In genomic region chr10:124543146-124543545, GRCh38 we compare ENCODE assay signal across 13 cellular contexts.
DNase-seq lines count a peak whose midpoint lies in the region; ATAC-seq and TF ChIP-seq lines count a peak whose summit lies in the region.
"Had no signal": no experiment of that assay in that cellular context is flagged by ENCODE, and none has a peak within 500 bp of the region (broad histone marks: within the 10 kb centered on the region; RNA-seq: fewer than 3 reads in every experiment).

No MANE protein-coding gene starts in this region.

- H3K4me3 Mint-ChIP-seq in activated naive CD4-positive, alpha-beta T cell treated with anti-CD3 and anti-CD28 coated beads, Interleukin-2, amount 50 U/mL, for 24 hours, result no peak overlapping the region
- no peak overlapping the region for H3K4me3 Mint-ChIP-seq in activated naive CD4-positive, alpha-beta T cell treated with anti-CD3 and anti-CD28 coated beads for 36 hours
- no peak overlapping the region for H3K4me3 Mint-ChIP-seq in H9
- H3K4me3 Mint-ChIP-seq: CD4-positive, alpha-beta T cell had no signal

- H2BK5ac ChIP-seq in H9 (ENCODE audit: insufficient read length, low read length) (no peak overlapping the region), neuronal stem cell (ENCODE audit: low read length) (peak overlapping the region; percentile 82)

- no peaks in the 10 kb centered on the region for H3K36me3 Mint-ChIP-seq in activated naive CD4-positive, alpha-beta T cell treated with anti-CD3 and anti-CD28 coated beads, Interleukin-2, amount 50 U/mL, for 24 hours
- no peaks in the 10 kb centered on the region for H3K36me3 Mint-ChIP-seq in activated naive CD4-positive, alpha-beta T cell treated with anti-CD3 and anti-CD28 coated beads for 36 hours (ENCODE audit: low read depth)
- H3K36me3 Mint-ChIP-seq in H9 (ENCODE audit: insufficient read depth in 1 of 3, low read depth in 3 of 3), result no peaks in the 10 kb centered on the region; a peak in 1 of 7 replicates

- no peak overlapping the region for H2BK12ac ChIP-seq in H9 (ENCODE audit: insufficient read length, low read depth, low read length)
- peak overlapping the region; percentile 84 for H2BK12ac ChIP-seq in neuronal stem cell (ENCODE audit: low read length)

- H3K27me3 ChIP-seq in H9 (ENCODE audit: insufficient read depth, low read length), result no peaks in the 10 kb centered on the region
- no peaks in the 10 kb centered on the region for H3K27me3 ChIP-seq in SU-DHL-6 (ENCODE audit: low read length)
- peaks cover 0 to 7% (median 0%) of the 10 kb centered on the region in 3 experiments for H3K27me3 ChIP-seq in neuronal stem cell (ENCODE audit: control insufficient read depth in 3 of 3, insufficient read depth in 3 of 3, low read depth in 1 of 3, low read length in 3 of 3)
- H3K27me3 ChIP-seq in sigmoid colon, result no peaks in the 10 kb centered on the region
- no peaks in the 10 kb centered on the region for H3K27me3 ChIP-seq in upper lobe of right lung

- peak overlapping the region; percentile 30 for H3K27ac Mint-ChIP-seq in activated naive CD4-positive, alpha-beta T cell treated with anti-CD3 and anti-CD28 coated beads, Interleukin-2, amount 50 U/mL, for 24 hours
- H3K27ac Mint-ChIP-seq in activated naive CD4-positive, alpha-beta T cell treated with anti-CD3 and anti-CD28 coated beads for 36 hours, result no peak overlapping the region
- no peak overlapping the region for H3K27ac Mint-ChIP-seq in H9
- H3K27ac Mint-ChIP-seq: CD4-positive, alpha-beta T cell had no signal

- H3K9me3 Mint-ChIP-seq in activated naive CD4-positive, alpha-beta T cell treated with anti-CD3 and anti-CD28 coated beads, Interleukin-2, amount 50 U/mL, for 24 hours, result no peaks in the 10 kb centered on the region
- H3K9me3 Mint-ChIP-seq in activated naive CD4-positive, alpha-beta T cell treated with anti-CD3 and anti-CD28 coated beads for 36 hours, result no peaks in the 10 kb centered on the region
- no peaks in the 10 kb centered on the region for H3K9me3 Mint-ChIP-seq in H9
- H3K9me3 Mint-ChIP-seq: CD4-positive, alpha-beta T cell had no signal

- DNase-seq in activated naive CD4-positive, alpha-beta T cell treated with anti-CD3 and anti-CD28 coated beads for 36 hours, result no peak
- no peak for DNase-seq in H9
- no peak for DNase-seq in neuronal stem cell (ENCODE audit: low spot score)
- DNase-seq in sigmoid colon, result no peak
- DNase-seq in upper lobe of right lung, result no peak
- DNase-seq in kidney tubule cell (ENCODE audit: low spot score), result no peak
- DNase-seq: C1 segment of cervical spinal cord; CD4-positive, alpha-beta T cell; DMS79; EL had no signal

- H3K79me2 ChIP-seq in H9 (ENCODE audit: insufficient read depth, low read length) (no peaks in the 10 kb centered on the region), SU-DHL-6 (ENCODE audit: insufficient read depth, low read length) (no peaks in the 10 kb centered on the region)

- H4K20me1 ChIP-seq in H9 (ENCODE audit: control insufficient read depth, insufficient read depth, insufficient read length) (no peaks in the 10 kb centered on the region), SU-DHL-6 (ENCODE audit: low read depth, low read length) (no peaks in the 10 kb centered on the region)

- no peak overlapping the region for H3K18ac ChIP-seq in H9 (ENCODE audit: insufficient read length, low read depth, low read length)
- H3K18ac ChIP-seq in neuronal stem cell (ENCODE audit: low read length), result peak overlapping the region; percentile 91

- intact Hi-C loops in activated naive CD4-positive, alpha-beta T cell treated with anti-CD3 and anti-CD28 coated beads for 36 hours (cut with micrococcal nuclease), result loop anchor here (5.0 kb wide), 1 partner anchor 84 kb away; no protein-coding TSS in a partner anchor
- intact Hi-C loops in sigmoid colon (cut with DNase I) (no loop called here), upper lobe of right lung (cut with DNase I) (no loop called here)

- H3T11ph ChIP-seq in H9 (ENCODE audit: low read length), result no peak overlapping the region

- H3K9me3 ChIP-seq in H9 (ENCODE audit: control insufficient read depth, low read depth, low read length) (no peaks in the 10 kb centered on the region), SU-DHL-6 (ENCODE audit: insufficient read depth, low read length) (no peaks in the 10 kb centered on the region), neuronal stem cell (replicated peaks in 1 of 2; ENCODE audit: control insufficient read depth in 2 of 2, insufficient read depth in 1 of 2, low read depth in 1 of 2, low read length in 2 of 2) (no peaks in the 10 kb centered on the region), sigmoid colon (no peaks in the 10 kb centered on the region), upper lobe of right lung (no peaks in the 10 kb centered on the region)

- no peaks in the 10 kb centered on the region for H3K79me1 ChIP-seq in H9 (ENCODE audit: insufficient read depth, low read depth, low read length, poor library complexity, severe bottlenecking)
- H3K79me1 ChIP-seq in neuronal stem cell (ENCODE audit: low read depth, low read length), result no peaks in the 10 kb centered on the region

- no peak overlapping the region for H3K56ac ChIP-seq in H9 (ENCODE audit: insufficient read length, low read depth, low read length)

- H3K23me2 ChIP-seq in H9 (ENCODE audit: insufficient read length, low read depth, low read length, poor library complexity, severe bottlenecking), result no peaks in the 10 kb centered on the region

- H3K4me1 ChIP-seq in H9 (ENCODE audit: insufficient read depth, low read length) (no peaks in the 10 kb centered on the region), neuronal stem cell (ENCODE audit: control insufficient read depth in 2 of 2, insufficient read depth in 1 of 2, low read depth in 1 of 2, low read length in 2 of 2) (peaks cover 4 to 12% of the 10 kb centered on the region in 2 donors), sigmoid colon (peaks cover 0 to 8% (median 6%) of the 10 kb centered on the region in 4 donors), upper lobe of right lung (no peaks in the 10 kb centered on the region)

- no peak for TF ChIP-seq CTCF in H9 (conservative IDR thresholded peaks at IDR 0.05)
- TF ChIP-seq CTCF in SU-DHL-6 (IDR thresholded peaks at IDR 0.05; ENCODE audit: insufficient read depth, low read length, poor library complexity, severe bottlenecking), result no peak
- no peak for TF ChIP-seq CTCF in sigmoid colon (IDR thresholded peaks at IDR 0.05)
- TF ChIP-seq CTCF in upper lobe of right lung (IDR thresholded peaks at IDR 0.05), result no peak

- H3K14ac ChIP-seq in H9 (ENCODE audit: insufficient read depth, low read length), result 0 out of 2 replicates have a peak overlapping the region, but pooled peaks have one; percentile 10
- H3K14ac ChIP-seq in neuronal stem cell (ENCODE audit: low read length), result no peak overlapping the region

- no peak overlapping the region for H4K5ac ChIP-seq in H9 (ENCODE audit: insufficient read length, low read depth, low read length)

- H3K9ac ChIP-seq in H9 (ENCODE audit: extremely low read depth, insufficient read length, low read length) (no peak overlapping the region), SU-DHL-6 (ENCODE audit: low read length) (peak overlapping the region; percentile 77), neuronal stem cell (ENCODE audit: low read depth, low read length, poor library complexity) (no peak overlapping the region)

- no peak overlapping the region for H4K91ac ChIP-seq in H9 (ENCODE audit: insufficient read length, low read depth, low read length)
- no peak overlapping the region for H4K91ac ChIP-seq in neuronal stem cell (ENCODE audit: low read depth, low read length, poor library complexity)

- no peak for ATAC-seq in upper lobe of right lung

- no peaks in the 10 kb centered on the region for H3K27me3 Mint-ChIP-seq in activated naive CD4-positive, alpha-beta T cell treated with anti-CD3 and anti-CD28 coated beads, Interleukin-2, amount 50 U/mL, for 24 hours
- no peaks in the 10 kb centered on the region for H3K27me3 Mint-ChIP-seq in activated naive CD4-positive, alpha-beta T cell treated with anti-CD3 and anti-CD28 coated beads for 36 hours (ENCODE audit: low read depth)
- H3K27me3 Mint-ChIP-seq in H9 (ENCODE audit: low read depth), result no peaks in the 10 kb centered on the region
- H3K27me3 Mint-ChIP-seq: CD4-positive, alpha-beta T cell had no signal

- H3K27ac ChIP-seq in H9 (ENCODE audit: insufficient read length, low read depth, low read length), result no peak overlapping the region
- H3K27ac ChIP-seq in SU-DHL-6 (ENCODE audit: low read depth, low read length), result peak overlapping the region; percentile 98
- H3K27ac ChIP-seq in neuronal stem cell (replicated peaks; ENCODE audit: low read length), result no peak overlapping the region
- H3K27ac ChIP-seq in sigmoid colon, result no peak overlapping the region
- no peak overlapping the region for H3K27ac ChIP-seq in upper lobe of right lung
- H3K27ac ChIP-seq: 22Rv1 had no signal

- no peak overlapping the region for H3K23ac ChIP-seq in H9 (ENCODE audit: insufficient read length, low read depth, low read length)
- peak overlapping the region; percentile 44 for H3K23ac ChIP-seq in neuronal stem cell (ENCODE audit: low read depth, low read length, poor library complexity)

- CTCF ChIA-PET in activated naive CD4-positive, alpha-beta T cell treated with anti-CD3 and anti-CD28 coated beads for 36 hours (lab: Charles Lee), result interaction anchor here (0.7 to 1.7 kb wide), 3 partner anchors 8 to 202 kb away, joined by 3 to 6 read pairs (median 4); no protein-coding TSS in a partner anchor

- peaks cover 26% of the 10 kb centered on the region for H3K4me1 Mint-ChIP-seq in activated naive CD4-positive, alpha-beta T cell treated with anti-CD3 and anti-CD28 coated beads, Interleukin-2, amount 50 U/mL, for 24 hours
- H3K4me1 Mint-ChIP-seq in activated naive CD4-positive, alpha-beta T cell treated with anti-CD3 and anti-CD28 coated beads for 36 hours (ENCODE audit: low read depth), result peaks cover 18% of the 10 kb centered on the region
- H3K4me1 Mint-ChIP-seq in H9, result peaks cover 0 to 3% of the 10 kb centered on the region in 2 experiments; a peak in 1 of 4 replicates

- no peak overlapping the region for H2AFZ ChIP-seq in H9 (ENCODE audit: low read length)
- no peak overlapping the region for H2AFZ ChIP-seq in SU-DHL-6 (ENCODE audit: low read depth, low read length, severe bottlenecking)
- no peak overlapping the region for H2AFZ ChIP-seq in neuronal stem cell (ENCODE audit: low read length)

- WGBS in H9 (ENCODE audit: extremely low coverage, insufficient read length, low lambda C conversion rate), result no CpG with 5 or more reads among the region's 13 CpGs
- no CpG with 5 or more reads among the region's 13 CpGs for WGBS in neuronal stem cell (ENCODE audit: extremely low coverage in 2 of 2, insufficient read length in 2 of 2, insufficient replicate concordance in 1 of 2), 2 donors
- WGBS in sigmoid colon, 2 donors, result 91 to 93% methylated on average over 13 of the region's 13 CpGs

- TF ChIP-seq EP300 in sigmoid colon (IDR thresholded peaks at IDR 0.05), result no peak

- TF ChIP-seq POLR2A in sigmoid colon (IDR thresholded peaks at IDR 0.05), result no peak

- H2BK20ac ChIP-seq in H9 (ENCODE audit: low read depth, low read length, poor library complexity, severe bottlenecking), result no peak overlapping the region

- no peaks in the 10 kb centered on the region for H3K9me2 ChIP-seq in SU-DHL-6 (replicated peaks; ENCODE audit: insufficient read depth, low read length)

- H3K4me2 ChIP-seq in H9 (ENCODE audit: insufficient read depth, insufficient read length, low read length) (no peak overlapping the region), SU-DHL-6 (ENCODE audit: low read depth, low read length, poor library complexity, severe bottlenecking) (peak overlapping the region; percentile 73), neuronal stem cell (ENCODE audit: insufficient read depth, low read length, poor library complexity, severe bottlenecking) (no peak overlapping the region)

- H3K36me3 ChIP-seq in SU-DHL-6 (ENCODE audit: low read length) (no peaks in the 10 kb centered on the region), neuronal stem cell (replicated peaks in 1 of 2; ENCODE audit: control insufficient read depth in 2 of 2, insufficient read depth in 2 of 2, low read length in 2 of 2) (no peaks in the 10 kb centered on the region), sigmoid colon (no peaks in the 10 kb centered on the region), upper lobe of right lung (no peaks in the 10 kb centered on the region)

- peaks cover 78% of the 10 kb centered on the region for H3F3A ChIP-seq in SU-DHL-6 (ENCODE audit: insufficient read depth)

- H4K8ac ChIP-seq in H9 (replicated peaks; ENCODE audit: insufficient read length, low read depth, low read length), result no peak overlapping the region
- H4K8ac ChIP-seq in neuronal stem cell (ENCODE audit: low read depth, low read length), result no peak overlapping the region

- H3K4ac ChIP-seq in H9 (ENCODE audit: low read depth, low read length) (no peak overlapping the region), neuronal stem cell (ENCODE audit: low read length) (no peak overlapping the region)

- H2AK5ac ChIP-seq in H9 (ENCODE audit: insufficient read length, low read length) (no peak overlapping the region), neuronal stem cell (ENCODE audit: low read depth, low read length) (peak overlapping the region; percentile 95)

- H3K4me3 ChIP-seq in SU-DHL-6 (ENCODE audit: insufficient read depth, low read length, poor library complexity, severe bottlenecking), result peak overlapping the region; percentile 0
- no peak overlapping the region for H3K4me3 ChIP-seq in neuronal stem cell (ENCODE audit: low read length in 2 of 2)
- H3K4me3 ChIP-seq in sigmoid colon, result no peak overlapping the region
- H3K4me3 ChIP-seq in upper lobe of right lung, result no peak overlapping the region

- H2BK120ac ChIP-seq in H9 (ENCODE audit: low read depth, low read length, poor library complexity, severe bottlenecking) (no peak overlapping the region), neuronal stem cell (ENCODE audit: low read depth, low read length) (no peak overlapping the region)

- H2BK15ac ChIP-seq in H9 (ENCODE audit: low read depth, low read length) (no peak overlapping the region; the same call in 1 of the 2 replicates), neuronal stem cell (ENCODE audit: low read length) (peak overlapping the region; percentile 85)
